Comparison of ENCODE assay signal across 19 cellular contexts in the genomic region with DNA sequence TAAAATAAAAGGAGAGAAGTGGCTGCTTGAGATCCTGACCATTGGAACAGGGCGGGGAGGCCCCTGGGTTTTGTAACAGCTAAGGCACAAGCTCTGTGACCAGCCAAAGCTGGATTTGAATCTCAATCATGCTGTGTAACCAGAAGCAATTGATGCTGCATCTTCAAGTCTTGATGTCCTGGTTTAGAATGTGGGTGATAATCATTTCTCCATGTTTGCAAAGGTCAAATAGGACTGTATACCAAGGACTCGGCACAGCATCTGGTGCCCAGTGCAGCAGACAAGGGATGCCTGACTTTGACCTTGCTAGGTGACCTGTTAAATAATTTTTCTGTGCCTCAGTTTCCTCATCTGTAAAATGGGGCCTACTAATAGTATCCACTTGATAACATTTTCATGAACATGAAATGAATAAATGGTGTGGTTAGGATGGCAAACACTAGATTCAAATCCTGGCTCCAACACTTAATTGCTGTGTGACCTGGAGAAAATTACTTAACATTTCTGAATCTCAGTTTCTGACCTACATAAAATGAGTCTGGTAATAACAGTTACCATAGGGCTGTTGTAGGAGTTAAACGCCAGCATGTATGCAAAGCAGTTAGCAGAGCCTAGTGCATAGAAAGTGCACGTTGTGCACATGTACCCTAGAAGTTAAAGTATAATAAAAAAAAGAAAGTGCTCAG. TPM values are rescaled to one million over a fixed set of nuclear protein-coding genes. Genes with fewer than 3 reads are reported as not detected.
DNase-seq lines count a peak whose midpoint lies in the region; ATAC-seq, FAIRE-seq and TF ChIP-seq lines count a peak whose summit lies in the region.
"Had no signal": no experiment of that assay in that cellular context is flagged by ENCODE, and none has a peak within 500 bp of the region (broad histone marks: within the 10 kb centered on the region; RNA-seq: fewer than 3 reads in every experiment).

No MANE protein-coding gene starts in this region.

- no peaks in the 10 kb centered on the region for H3K27me3 ChIP-seq in mammary epithelial cell (ENCODE audit: insufficient read depth, low read length)
- no peaks in the 10 kb centered on the region for H3K27me3 ChIP-seq in RWPE2 (ENCODE audit: insufficient read depth, poor library complexity, severe bottlenecking)
- no peaks in the 10 kb centered on the region for H3K27me3 ChIP-seq in HepG2 (ENCODE audit: control insufficient read depth in 1 of 2, insufficient read depth in 2 of 2, low read length in 2 of 2)
- no peaks in the 10 kb centered on the region for H3K27me3 ChIP-seq in suprapubic skin
- H3K27me3 ChIP-seq in trophoblast cell (ENCODE audit: insufficient read depth, low read length), result no peaks in the 10 kb centered on the region
- H3K27me3 ChIP-seq in uterus, result no peaks in the 10 kb centered on the region
- H3K27me3 ChIP-seq: BLaER1 had no signal

- peaks cover 18% of the 10 kb centered on the region for H3K4me1 Mint-ChIP-seq in MCF 10A (ENCODE audit: insufficient read depth, unreplicated experiment)
- no peaks in the 10 kb centered on the region for H3K4me1 Mint-ChIP-seq in activated CD8-positive, alpha-beta T cell treated with anti-CD3 and anti-CD28 coated beads for 36 hours (ENCODE audit: low read depth)
- H3K4me1 Mint-ChIP-seq: CD8-positive, alpha-beta memory T cell had no signal

- no peak overlapping the region for H3K14ac ChIP-seq in trophoblast cell (ENCODE audit: low read length)

- H3K27ac ChIP-seq in mammary epithelial cell (ENCODE audit: insufficient read depth, low read depth, low read length), result no peak overlapping the region
- H3K27ac ChIP-seq in RWPE2 (ENCODE audit: poor library complexity, severe bottlenecking), result peak overlapping the region; percentile 92
- peak overlapping the region; percentile 83 for H3K27ac ChIP-seq in HepG2 (ENCODE audit: extremely low read length, insufficient read depth, low read length)
- H3K27ac ChIP-seq in suprapubic skin, result no peak overlapping the region
- no peak overlapping the region for H3K27ac ChIP-seq in trophoblast cell (ENCODE audit: low read depth, low read length)
- H3K27ac ChIP-seq in uterus, result peak overlapping the region in 1 of 2 donors; percentile 57
- H3K27ac ChIP-seq: 22Rv1, BLaER1, HL-60 had no signal

- H3K4me3 Mint-ChIP-seq in MCF 10A (ENCODE audit: unreplicated experiment), result no peak overlapping the region
- H3K4me3 Mint-ChIP-seq in activated CD8-positive, alpha-beta T cell treated with anti-CD3 and anti-CD28 coated beads for 36 hours, result no peak overlapping the region
- H3K4me3 Mint-ChIP-seq: CD8-positive, alpha-beta memory T cell; H9; IgD-negative memory B cell had no signal

- peaks cover 8% of the 10 kb centered on the region for H3K4me1 ChIP-seq in mammary epithelial cell (ENCODE audit: insufficient read depth, low read length)
- H3K4me1 ChIP-seq in RWPE2 (ENCODE audit: insufficient read depth, poor library complexity, severe bottlenecking), result peaks cover 35% of the 10 kb centered on the region
- peaks cover 97% of the 10 kb centered on the region for H3K4me1 ChIP-seq in HepG2 (ENCODE audit: insufficient read depth, low read length)
- peaks cover 13% of the 10 kb centered on the region for H3K4me1 ChIP-seq in suprapubic skin
- peaks cover 0 to 2% of the 10 kb centered on the region in 2 experiments for H3K4me1 ChIP-seq in trophoblast cell (ENCODE audit: control insufficient read depth in 1 of 2, insufficient read depth in 2 of 2, low read length in 2 of 2)
- H3K4me1 ChIP-seq in uterus, result no peaks in the 10 kb centered on the region
- H3K4me1 ChIP-seq: BLaER1 had no signal

- no peaks in the 10 kb centered on the region for H3K9me3 Mint-ChIP-seq in MCF 10A (ENCODE audit: unreplicated experiment)
- no peaks in the 10 kb centered on the region for H3K9me3 Mint-ChIP-seq in activated CD8-positive, alpha-beta T cell treated with anti-CD3 and anti-CD28 coated beads for 36 hours
- H3K9me3 Mint-ChIP-seq: CD8-positive, alpha-beta memory T cell; H9; IgD-negative memory B cell had no signal

- H4K20me1 ChIP-seq in mammary epithelial cell (ENCODE audit: insufficient read depth, low read length) (no peaks in the 10 kb centered on the region), HepG2 (ENCODE audit: insufficient read depth, low read length) (no peaks in the 10 kb centered on the region)
- H4K20me1 ChIP-seq: BLaER1 had no signal

- no peak overlapping the region for H3K18ac ChIP-seq in trophoblast cell (ENCODE audit: low read length)

- BruUV-seq in MCF 10A (replicated peaks; lab: Mats Ljungman, UMichigan) (no TSS peak), mammary epithelial cell (replicated peaks; lab: Mats Ljungman, UMichigan) (no TSS peak), HepG2 (replicated peaks; lab: Mats Ljungman, UMichigan) (TSS peak; percentile 62)

- no peaks in the 10 kb centered on the region for H3K27me3 Mint-ChIP-seq in MCF 10A (ENCODE audit: insufficient read depth, unreplicated experiment)
- H3K27me3 Mint-ChIP-seq in activated CD8-positive, alpha-beta T cell treated with anti-CD3 and anti-CD28 coated beads for 36 hours, result peaks cover 8% of the 10 kb centered on the region

- no peak overlapping the region for H2BK12ac ChIP-seq in trophoblast cell (ENCODE audit: low read length)

- H3K9me3 ChIP-seq in mammary epithelial cell (replicated peaks; ENCODE audit: insufficient read depth, low read length) (peaks cover 3% of the 10 kb centered on the region), RWPE2 (ENCODE audit: severe bottlenecking) (no peaks in the 10 kb centered on the region), HepG2 (ENCODE audit: low read length) (0 out of 2 replicates have a peak, but pooled peaks cover 1% of the 10 kb centered on the region), suprapubic skin (no peaks in the 10 kb centered on the region), trophoblast cell (ENCODE audit: insufficient read depth, low read depth, low read length) (no peaks in the 10 kb centered on the region), uterus (no peaks in the 10 kb centered on the region)
- H3K9me3 ChIP-seq: Caco-2 had no signal

- DNase-seq in MCF 10A (ENCODE audit: unreplicated experiment) (no peak), mammary epithelial cell (no peak), RWPE2 (ENCODE audit: low spot score) (no peak), HepG2 (ENCODE audit: low spot score) (no peak), suprapubic skin (ENCODE audit: low spot score in 2 of 2) (no peak), trophoblast cell (no peak), uterus (no peak)
- no peak for DNase-seq in activated CD8-positive, alpha-beta T cell treated with anti-CD3 and anti-CD28 coated beads for 36 hours
- DNase-seq: AML-193; CD8-positive, alpha-beta memory T cell; DMS 273 treated with DMSO at 0.1 percent for 48 hours; GOT3; H9 had no signal

- H3K4me2 ChIP-seq in mammary epithelial cell (ENCODE audit: insufficient read depth, low read depth, low read length), result no peak overlapping the region
- H3K4me2 ChIP-seq in HepG2 (ENCODE audit: low read depth, low read length), result no peak overlapping the region
- H3K4me2 ChIP-seq in trophoblast cell (ENCODE audit: low read length), result no peak overlapping the region
- H3K4me2 ChIP-seq: BLaER1 had no signal

- H3K23ac ChIP-seq in trophoblast cell (ENCODE audit: low read length), result no peak overlapping the region

- POLR2A ChIA-PET in MCF 10A (lab: Yijun Ruan, JAX) (interaction anchor here (0.9 to 2.5 kb wide), 6 partner anchors 11 to 37 kb away, joined by 3 to 23 read pairs (median 3); no protein-coding TSS in a partner anchor), HepG2 (lab: Yijun Ruan, JAX) (interaction anchor here (0.8 to 6.9 kb wide), 7 partner anchors 11 to 79 kb away, joined by 3 to 145 read pairs (median 6); no protein-coding TSS in a partner anchor)
- POLR2A ChIA-PET in activated CD8-positive, alpha-beta T cell treated with anti-CD3 and anti-CD28 coated beads for 36 hours (lab: Charles Lee), result no interaction called here

- H3K4ac ChIP-seq in trophoblast cell (ENCODE audit: low read depth, low read length), result no peak overlapping the region

- no peaks in the 10 kb centered on the region for H3K36me3 Mint-ChIP-seq in MCF 10A (ENCODE audit: insufficient read depth, unreplicated experiment)
- H3K36me3 Mint-ChIP-seq in activated CD8-positive, alpha-beta T cell treated with anti-CD3 and anti-CD28 coated beads for 36 hours (ENCODE audit: low read depth), result no peaks in the 10 kb centered on the region
- H3K36me3 Mint-ChIP-seq: CD8-positive, alpha-beta memory T cell had no signal

- dilution Hi-C loops in mammary epithelial cell (cut with HindIII; ENCODE audit: low sequenced_read_pairs), result no loop called here

- H3K9ac ChIP-seq in mammary epithelial cell (ENCODE audit: insufficient read depth, low read length) (no peak overlapping the region), HepG2 (ENCODE audit: insufficient read depth, low read depth, low read length) (peak overlapping the region; percentile 60), trophoblast cell (ENCODE audit: low read length) (no peak overlapping the region)
- H3K9ac ChIP-seq: BLaER1 had no signal

- in situ Hi-C loops in mammary epithelial cell (cut with MboI; ENCODE audit: low sequenced_read_pairs in 2 of 2) (no loop called here), HepG2 (cut with HindIII; ENCODE audit: extremely low pct_ligation_motif_present, low pct_unique_long_range_greater_than_20kb) (no loop called here)

- no peak overlapping the region for H4K12ac ChIP-seq in trophoblast cell (ENCODE audit: low read depth, low read length)

- H3K79me2 ChIP-seq in mammary epithelial cell (ENCODE audit: insufficient read depth, low read length) (no peaks in the 10 kb centered on the region), HepG2 (ENCODE audit: insufficient read depth, low read length) (no peaks in the 10 kb centered on the region), trophoblast cell (ENCODE audit: control insufficient read depth, insufficient read depth, low read length, poor library complexity) (no peaks in the 10 kb centered on the region)

- no peak for TF ChIP-seq CTCF in MCF 10A (IDR thresholded peaks at IDR 0.05; ENCODE audit: unreplicated experiment)
- TF ChIP-seq CTCF in mammary epithelial cell (conservative IDR thresholded peaks at IDR 0.05 in 1 of 2, IDR thresholded peaks at IDR 0.05 in 1 of 2; ENCODE audit: extremely low read depth in 1 of 2, insufficient read depth in 1 of 2, low read depth in 1 of 2, low read length in 2 of 2), result no peak
- TF ChIP-seq CTCF in RWPE2 (IDR thresholded peaks at IDR 0.05; ENCODE audit: poor library complexity, severe bottlenecking), result no peak
- TF ChIP-seq CTCF in HepG2 (CRISPR knock-in tag; IDR thresholded peaks at IDR 0.05), result no peak
- TF ChIP-seq CTCF in suprapubic skin (IDR thresholded peaks at IDR 0.05), result no peak
- TF ChIP-seq CTCF in activated CD8-positive, alpha-beta T cell treated with anti-CD3 and anti-CD28 coated beads for 36 hours (IDR thresholded peaks at IDR 0.05), result no peak
- no peak for TF ChIP-seq CTCF in uterus (IDR thresholded peaks at IDR 0.05)

- H2AK5ac ChIP-seq in trophoblast cell (ENCODE audit: low read length), result no peak overlapping the region

- FAIRE-seq in HepG2 (lab: Jason Lieb, UNC), result no peak

- no peak overlapping the region for H2AFZ ChIP-seq in mammary epithelial cell (ENCODE audit: low read depth, low read length)
- no peak overlapping the region for H2AFZ ChIP-seq in HepG2 (ENCODE audit: low read length)
- H2AFZ ChIP-seq in trophoblast cell (ENCODE audit: insufficient read depth, low read length, poor library complexity), result no peak overlapping the region

- TF ChIP-seq POLR2A in HepG2 (IDR thresholded peaks at IDR 0.05; ENCODE audit: insufficient read depth in 1 of 2, low read depth in 2 of 2, low read length in 2 of 2) (no peak), suprapubic skin (IDR thresholded peaks at IDR 0.05) (no peak), uterus (IDR thresholded peaks at IDR 0.05) (no peak)

- H3K4me3 ChIP-seq in mammary epithelial cell (replicated peaks in 1 of 3; ENCODE audit: insufficient read depth in 1 of 3, low read depth in 2 of 3, low read length in 3 of 3), result no peak overlapping the region
- H3K4me3 ChIP-seq in RWPE2 (ENCODE audit: severe bottlenecking), result no peak overlapping the region
- H3K4me3 ChIP-seq in HepG2 (replicated peaks in 1 of 3; ENCODE audit: insufficient read depth in 1 of 3, low read depth in 2 of 3, low read length in 3 of 3), result no peak overlapping the region
- H3K4me3 ChIP-seq in suprapubic skin, result no peak overlapping the region
- H3K4me3 ChIP-seq in trophoblast cell (ENCODE audit: low read depth, low read length), result no peak overlapping the region
- H3K4me3 ChIP-seq in uterus, result no peak overlapping the region
- H3K4me3 ChIP-seq: BLaER1 had no signal

- H2BK120ac ChIP-seq in trophoblast cell (ENCODE audit: insufficient read depth, low read length, poor library complexity), result no peak overlapping the region

- WGBS in mammary epithelial cell (ENCODE audit: low coverage, missing lambda C conversion rate), result 100% methylated on average over 4 of the region's 4 CpGs
- WGBS in HepG2 (ENCODE audit: low lambda C conversion rate), result 95% methylated on average over 4 of the region's 4 CpGs
- 92% methylated on average over 4 of the region's 4 CpGs for WGBS in suprapubic skin
- WGBS in trophoblast cell (ENCODE audit: extremely low coverage, insufficient coverage, insufficient read length), result no CpG with 5 or more reads among the region's 4 CpGs

- ATAC-seq in RWPE2 (ENCODE audit: low read depth) (no peak), HepG2 (no peak)
- no peak for ATAC-seq in activated CD8-positive, alpha-beta T cell treated with anti-CD3 and anti-CD28 coated beads for 36 hours

- H4K8ac ChIP-seq in trophoblast cell (ENCODE audit: low read depth, low read length), result no peak overlapping the region

- TF ChIP-seq EP300 in HepG2 (IDR thresholded peaks at IDR 0.05; ENCODE audit: low read depth in 2 of 2, low read length in 2 of 2) (no peak), HepG2 (CRISPR knock-in tag; IDR thresholded peaks at IDR 0.05; ENCODE audit: borderline replicate concordance) (no peak), suprapubic skin (IDR thresholded peaks at IDR 0.05) (no peak)

- intact Hi-C loops in MCF 10A (cut with micrococcal nuclease) (no loop called here), mammary epithelial cell (cut with micrococcal nuclease) (no loop called here), HepG2 (cut with micrococcal nuclease; ENCODE audit: unreplicated experiment) (loop anchor here (1.0 kb wide), 1 partner anchor 12 kb away; no protein-coding TSS in a partner anchor), uterus (cut with DNase I; ENCODE audit: low total_unique reads) (no loop called here)
- intact Hi-C loops in activated CD8-positive, alpha-beta T cell treated with anti-CD3 and anti-CD28 coated beads for 36 hours (cut with micrococcal nuclease), result no loop called here

- H3K27ac Mint-ChIP-seq in MCF 10A (ENCODE audit: low read depth, unreplicated experiment), result peak overlapping the region; percentile 81
- H3K27ac Mint-ChIP-seq in activated CD8-positive, alpha-beta T cell treated with anti-CD3 and anti-CD28 coated beads for 36 hours, result no peak overlapping the region
- H3K27ac Mint-ChIP-seq: CD8-positive, alpha-beta memory T cell; H9; IgD-negative memory B cell had no signal

- TF ChIP-seq RAD21 in HepG2 (CRISPR knock-in tag; IDR thresholded peaks at IDR 0.05), result no peak; the same call in 1 of the 2 replicates

- H4K91ac ChIP-seq in trophoblast cell (ENCODE audit: low read depth, low read length), result no peak overlapping the region

- CTCF ChIA-PET in MCF 10A (lab: Yijun Ruan, JAX), result interaction anchor here (0.8 to 7.9 kb wide), 4 partner anchors 11 to 211 kb away, joined by 3 to 66 read pairs (median 4); no protein-coding TSS in a partner anchor
- CTCF ChIA-PET in mammary epithelial cell (lab: Charles Lee; ENCODE audit: low non-redundant PET), result no interaction called here
- CTCF ChIA-PET in HepG2 (lab: Yijun Ruan, JAX; ENCODE audit: low intra/inter-chr PET ratio, low total read pairs), result interaction anchor here (1.5 to 1.6 kb wide), 2 partner anchors 13 to 78 kb away, joined by 5 read pairs; no protein-coding TSS in a partner anchor
- CTCF ChIA-PET in activated CD8-positive, alpha-beta T cell treated with anti-CD3 and anti-CD28 coated beads for 36 hours (lab: Charles Lee), result interaction anchor here (1.5 to 1.9 kb wide), 2 partner anchors 13 to 83 kb away, joined by 6 to 11 read pairs; no protein-coding TSS in a partner anchor

- peaks cover 11% of the 10 kb centered on the region for H3K79me1 ChIP-seq in trophoblast cell (ENCODE audit: low read length)

- H2BK5ac ChIP-seq in trophoblast cell (ENCODE audit: low read depth, low read length, poor library complexity), result no peak overlapping the region

- no peaks in the 10 kb centered on the region for H3K36me3 ChIP-seq in mammary epithelial cell (ENCODE audit: insufficient read depth, low read length)
- no peaks in the 10 kb centered on the region for H3K36me3 ChIP-seq in RWPE2 (ENCODE audit: low read depth)
- H3K36me3 ChIP-seq in HepG2 (replicated peaks in 1 of 2; ENCODE audit: control insufficient read depth in 1 of 2, insufficient read depth in 2 of 2, low read length in 2 of 2), result no peaks in the 10 kb centered on the region
- H3K36me3 ChIP-seq in suprapubic skin, result no peaks in the 10 kb centered on the region
- no peaks in the 10 kb centered on the region for H3K36me3 ChIP-seq in trophoblast cell (ENCODE audit: control insufficient read depth in 1 of 2, insufficient read depth in 2 of 2, low read length in 2 of 2)
- H3K36me3 ChIP-seq in uterus, result no peaks in the 10 kb centered on the region
- H3K36me3 ChIP-seq: BLaER1 had no signal

RNA-seq across cellular contexts. Expression of a gene that starts 46.3 kb away (rescaled TPM):
- total RNA-seq in MCF 10A (2022), result not detected in 2 replicates
- total RNA-seq in mammary epithelial cell, result not detected
- not detected for polyA plus RNA-seq in mammary epithelial cell
- polyA minus RNA-seq in mammary epithelial cell, result not detected
- total RNA-seq in HepG2 (2016; rRNA removed; fragmentation: Illumina TruSeq; extraction: Trizol), result 0.67 and 0.91 TPM in 2 replicates
- total RNA-seq in HepG2 (2016; cell fraction: cytosol; rRNA removed; fragmentation: Illumina TruSeq; extraction: Trizol; ENCODE audit: low read depth), result 0.09 and 0.10 TPM in 2 replicates
- 0.43 and 1.0 TPM in 2 replicates for total RNA-seq in HepG2 (2016; cell fraction: insoluble cytoplasmic fraction; rRNA removed; fragmentation: Illumina TruSeq; extraction: Trizol)
- 0.17 and 0.28 TPM in 2 replicates for total RNA-seq in HepG2 (2016; cell fraction: membrane; rRNA removed; fragmentation: Illumina TruSeq; extraction: Trizol)
- 0.53 and 0.62 TPM in 2 replicates for total RNA-seq in HepG2 (2016; cell fraction: nucleus; rRNA removed; fragmentation: Illumina TruSeq; extraction: Trizol)
- 0.55 and 0.95 TPM in 2 replicates for polyA plus RNA-seq in HepG2 (2011; rRNA removed)
- polyA plus RNA-seq in HepG2 (2011; cell fraction: cytosol; rRNA removed), result 0.58 and 0.74 TPM in 2 replicates
- 1.00 and 1.0 TPM in 2 replicates for polyA plus RNA-seq in HepG2 (2011; cell fraction: nucleus; rRNA removed)
- polyA plus RNA-seq in HepG2 (2012), result 0.56 and 1.8 TPM in 2 replicates
- polyA plus RNA-seq in HepG2 (2016; cell fraction: cytosol; fragmentation: Illumina TruSeq; extraction: Trizol; ENCODE audit: low read depth), result 0.08 TPM in 1 of 2 replicates, not detected in the other
- polyA plus RNA-seq in HepG2 (2016; cell fraction: insoluble cytoplasmic fraction; fragmentation: Illumina TruSeq; extraction: Trizol; ENCODE audit: low read depth), result 0.65 and 0.69 TPM in 2 replicates
- 0.12 TPM in 1 of 2 replicates, not detected in the other for polyA plus RNA-seq in HepG2 (2016; cell fraction: membrane; fragmentation: Illumina TruSeq; extraction: Trizol; ENCODE audit: low read depth)
- polyA plus RNA-seq in HepG2 (2016; cell fraction: nucleus; fragmentation: Illumina TruSeq; extraction: Trizol; ENCODE audit: insufficient read depth, low read depth), result 0.41 and 0.48 TPM in 2 replicates
- 0.22 TPM in 1 of 2 replicates, not detected in the other for polyA minus RNA-seq in HepG2 (2011; rRNA and poly(A)+ RNA removed; ENCODE audit: low replicate concordance)
- polyA minus RNA-seq in HepG2 (2011; cell fraction: cytosol; rRNA and poly(A)+ RNA removed), result 0.59 and 0.62 TPM in 2 replicates
- 2.2 and 2.4 TPM in 2 replicates for polyA minus RNA-seq in HepG2 (2011; cell fraction: nucleus; rRNA and poly(A)+ RNA removed)
- total RNA-seq in suprapubic skin, result 1 to 10 TPM; 1.7 to 3.4 (median 2.1) TPM
- 0.04 TPM in 1 of 2 replicates, not detected in the other for polyA plus RNA-seq in trophoblast cell (2013)
- under 1 TPM in 1 of 2 experiments, not detected in 1; 0.09 TPM for total RNA-seq in activated CD8-positive, alpha-beta T cell treated with anti-CD3 and anti-CD28 coated beads for 36 hours
- total RNA-seq in uterus, result under 1 TPM in 2 of 4 donors, not detected in 2; 0.29 to 0.83 TPM
- total RNA-seq: Daoy had no signal

RNA-seq across cellular contexts. Expression of a gene that starts 57.1 kb away (rescaled TPM):
- total RNA-seq in MCF 10A (2022) (0.28 and 0.34 TPM in 2 replicates), mammary epithelial cell (1 to 10 TPM; 1.3 to 6.2 TPM), HepG2 (2016; rRNA removed; fragmentation: Illumina TruSeq; extraction: Trizol) (6.9 and 9.4 TPM in 2 replicates), suprapubic skin (1 to 10 TPM in 3 of 4 donors, not detected in 1; 1.0 to 2.5 (median 1.5) TPM), uterus (1 to 10 TPM in 1 of 4 donors, not detected in 3; 4.8 TPM)
- polyA plus RNA-seq in mammary epithelial cell (4.7 TPM), HepG2 (2011; rRNA removed) (23.7 and 32.7 TPM in 2 replicates)
- polyA minus RNA-seq in mammary epithelial cell, result 8.2 TPM
- total RNA-seq in HepG2 (2016; cell fraction: cytosol; rRNA removed; fragmentation: Illumina TruSeq; extraction: Trizol; ENCODE audit: low read depth), result 67.3 and 73.1 TPM in 2 replicates
- total RNA-seq in HepG2 (2016; cell fraction: insoluble cytoplasmic fraction; rRNA removed; fragmentation: Illumina TruSeq; extraction: Trizol), result 6.1 and 9.5 TPM in 2 replicates
- total RNA-seq in HepG2 (2016; cell fraction: membrane; rRNA removed; fragmentation: Illumina TruSeq; extraction: Trizol), result 33.5 and 36.3 TPM in 2 replicates
- 7.8 and 8.5 TPM in 2 replicates for total RNA-seq in HepG2 (2016; cell fraction: nucleus; rRNA removed; fragmentation: Illumina TruSeq; extraction: Trizol)
- polyA plus RNA-seq in HepG2 (2011; cell fraction: cytosol; rRNA removed), result 15.3 and 17.1 TPM in 2 replicates
- 38.3 and 55.7 TPM in 2 replicates for polyA plus RNA-seq in HepG2 (2011; cell fraction: nucleus; rRNA removed)
- 1.8 and 6.1 TPM in 2 replicates for polyA plus RNA-seq in HepG2 (2012)
- polyA plus RNA-seq in HepG2 (2016; cell fraction: cytosol; fragmentation: Illumina TruSeq; extraction: Trizol; ENCODE audit: low read depth), result 0.28 and 0.52 TPM in 2 replicates
- polyA plus RNA-seq in HepG2 (2016; cell fraction: insoluble cytoplasmic fraction; fragmentation: Illumina TruSeq; extraction: Trizol; ENCODE audit: low read depth), result 2.7 and 3.9 TPM in 2 replicates
- polyA plus RNA-seq in HepG2 (2016; cell fraction: membrane; fragmentation: Illumina TruSeq; extraction: Trizol; ENCODE audit: low read depth), result 0.63 and 1.2 TPM in 2 replicates
- polyA plus RNA-seq in HepG2 (2016; cell fraction: nucleus; fragmentation: Illumina TruSeq; extraction: Trizol; ENCODE audit: insufficient read depth, low read depth), result 13.8 and 14.1 TPM in 2 replicates
- 40.3 TPM in 1 of 2 replicates, not detected in the other for polyA minus RNA-seq in HepG2 (2011; rRNA and poly(A)+ RNA removed; ENCODE audit: low replicate concordance)
- polyA minus RNA-seq in HepG2 (2011; cell fraction: cytosol; rRNA and poly(A)+ RNA removed), result 45.4 and 51.8 TPM in 2 replicates
- 44.9 and 49.7 TPM in 2 replicates for polyA minus RNA-seq in HepG2 (2011; cell fraction: nucleus; rRNA and poly(A)+ RNA removed)
- 4.6 and 4.7 TPM in 2 replicates for polyA plus RNA-seq in trophoblast cell (2013)
- not detected for total RNA-seq in activated CD8-positive, alpha-beta T cell treated with anti-CD3 and anti-CD28 coated beads for 36 hours
- total RNA-seq: H9 had no signal
- polyA plus RNA-seq: IgD-negative memory B cell had no signal

Comparison
In these comparisons a context has a peak if more than half of its experiments do, and no peak if none do; other contexts are left out.
1. H3K27ac ChIP-seq: peak in RWPE2 (single experiment) and HepG2 (single experiment); none in mammary epithelial cell (single experiment), suprapubic skin (single experiment) and trophoblast cell (single experiment).